In genomic region chr18:59400407-59400806, GRCh38 we compare ENCODE assay signal across 9 cellular contexts.
"Had no signal": no experiment of that assay in that cellular context is flagged by ENCODE, and none has a peak within 500 bp of the region (broad histone marks: within the 10 kb centered on the region; RNA-seq: fewer than 3 reads in every experiment).

No MANE protein-coding gene starts in this region.

- ATAC-seq: GM23338, HCT116 had no signal

- H3K4me3 ChIP-seq: GM23248, GM23338, HAP-1 had no signal

- H3K4me1 ChIP-seq: HAP-1 had no signal

- H3K9me3 ChIP-seq: HAP-1 had no signal

- H3K36me3 ChIP-seq: HAP-1 had no signal

- H3K4me3 Mint-ChIP-seq: GM23338, H9, HFFc6 had no signal

- H3K27ac Mint-ChIP-seq: GM23338, H9 had no signal

- DNase-seq: GM23248, GOT3, H7, H9, HCEC 1CT, HFFc6 had no signal

- H3K4me2 ChIP-seq: GM23338 had no signal

- H3K27ac ChIP-seq: GM23248 had no signal

- H3K9ac ChIP-seq: GM23248 had no signal

- H3K9me3 Mint-ChIP-seq: H9, HFFc6 had no signal
